ENCODE assay signal across 23 cellular contexts in the genomic region with DNA sequence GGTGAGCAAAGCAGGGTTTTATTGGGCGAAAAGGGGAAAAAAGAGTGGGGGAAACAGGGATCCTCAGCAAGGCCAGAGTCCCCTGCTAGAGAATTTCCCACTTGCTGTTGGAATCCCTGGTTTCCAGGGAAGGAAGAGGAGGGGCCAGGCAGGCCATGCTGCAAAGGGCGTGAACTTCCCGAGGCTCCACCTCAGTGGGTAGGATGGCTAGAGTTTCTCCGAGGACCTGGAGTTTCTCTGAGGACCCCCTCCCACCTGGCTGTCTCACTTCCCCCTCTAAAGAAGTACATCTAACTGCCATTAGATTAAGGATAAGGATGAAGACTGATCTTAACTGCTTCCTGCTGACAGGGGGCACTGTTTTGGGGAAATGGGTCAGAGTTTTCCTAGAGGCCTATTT.
DNase-seq lines count a peak whose midpoint lies in the region; TF ChIP-seq lines count a peak whose summit lies in the region.
"Had no signal": no experiment of that assay in that cellular context is flagged by ENCODE, and none has a peak within 500 bp of the region (broad histone marks: within the 10 kb centered on the region; RNA-seq: fewer than 3 reads in every experiment).

No MANE protein-coding gene starts in this region.

- no peak overlapping the region for H3K23ac ChIP-seq in H9 (ENCODE audit: insufficient read length, low read depth, low read length)

- H3K27me3 ChIP-seq in H9 (ENCODE audit: insufficient read depth, low read length) (no peaks in the 10 kb centered on the region), endodermal cell (ENCODE audit: control insufficient read depth, insufficient read depth, low read length, poor library complexity, severe bottlenecking) (no peaks in the 10 kb centered on the region), neural progenitor cell (no peaks in the 10 kb centered on the region)
- H3K27me3 ChIP-seq: BE2C; BLaER1 treated with 17β-estradiol and CSF1 and Interleukin-3, amounts not matched to agents 10 nM and 100 nM had no signal

- no peaks in the 10 kb centered on the region for H3K79me1 ChIP-seq in H9 (ENCODE audit: insufficient read depth, low read depth, low read length, poor library complexity, severe bottlenecking)

- no peak overlapping the region for H3T11ph ChIP-seq in H9 (ENCODE audit: low read length)

- H4K91ac ChIP-seq in H9 (ENCODE audit: insufficient read length, low read depth, low read length) = no peak overlapping the region

- H2BK15ac ChIP-seq in H9 (ENCODE audit: low read depth, low read length) = no peak overlapping the region

- H3K9me3 ChIP-seq in H9 (ENCODE audit: control insufficient read depth, low read depth, low read length) = no peaks in the 10 kb centered on the region
- peaks cover 33% of the 10 kb centered on the region for H3K9me3 ChIP-seq in endodermal cell (ENCODE audit: control insufficient read depth, low read length)
- H3K9me3 ChIP-seq in neural progenitor cell (ENCODE audit: low read depth) = no peaks in the 10 kb centered on the region
- H3K9me3 ChIP-seq: A549, BE2C, HAP-1 had no signal

- H4K20me1 ChIP-seq in H9 (ENCODE audit: control insufficient read depth, insufficient read depth, insufficient read length) = no peaks in the 10 kb centered on the region
- no peaks in the 10 kb centered on the region for H4K20me1 ChIP-seq in neural progenitor cell (ENCODE audit: low read depth)
- H4K20me1 ChIP-seq: BLaER1 treated with 17β-estradiol and CSF1 and Interleukin-3, amounts not matched to agents 10 nM and 100 nM had no signal

- peak; percentile 42; the same call in 2 of the 3 replicates for TF ChIP-seq CTCF in H9 (conservative IDR thresholded peaks at IDR 0.05)
- TF ChIP-seq CTCF in endodermal cell (conservative IDR thresholded peaks at IDR 0.05) = peak; percentile 33
- peak; percentile 17 for TF ChIP-seq CTCF in neural progenitor cell (IDR thresholded peaks at IDR 0.05)

- peaks cover 12 to 25% (median 22%) of the 10 kb centered on the region in 3 experiments for H3K36me3 Mint-ChIP-seq in H9 (ENCODE audit: insufficient read depth in 1 of 3, low read depth in 3 of 3)
- H3K36me3 Mint-ChIP-seq in endodermal cell (ENCODE audit: low read depth) = no peaks in the 10 kb centered on the region
- H3K36me3 Mint-ChIP-seq in neural progenitor cell = peaks cover 2% of the 10 kb centered on the region
- H3K36me3 Mint-ChIP-seq: CD8-positive, alpha-beta memory T cell had no signal

- no peaks in the 10 kb centered on the region for H3K23me2 ChIP-seq in H9 (ENCODE audit: insufficient read length, low read depth, low read length, poor library complexity, severe bottlenecking)

- H4K8ac ChIP-seq in H9 (replicated peaks; ENCODE audit: insufficient read length, low read depth, low read length) = no peak overlapping the region

- H3K27me3 Mint-ChIP-seq in H9 (ENCODE audit: low read depth) (no peaks in the 10 kb centered on the region), endodermal cell (ENCODE audit: insufficient read depth) (no peaks in the 10 kb centered on the region), neural progenitor cell (ENCODE audit: insufficient read depth, low read depth) (no peaks in the 10 kb centered on the region)

- no peak overlapping the region for H4K5ac ChIP-seq in H9 (ENCODE audit: insufficient read length, low read depth, low read length)

- H3K4me1 ChIP-seq in H9 (ENCODE audit: insufficient read depth, low read length) (no peaks in the 10 kb centered on the region), endodermal cell (ENCODE audit: control insufficient read depth, insufficient read depth, low read length) (no peaks in the 10 kb centered on the region), neural progenitor cell (no peaks in the 10 kb centered on the region)
- H3K4me1 ChIP-seq: A549, BE2C had no signal

- no peak overlapping the region for H3K27ac Mint-ChIP-seq in H9
- H3K27ac Mint-ChIP-seq in endodermal cell = no peak overlapping the region
- H3K27ac Mint-ChIP-seq in neural progenitor cell = no peak overlapping the region
- H3K27ac Mint-ChIP-seq: CD14-positive monocyte; CD4-positive, alpha-beta T cell; CD8-positive, alpha-beta memory T cell; HFFc6 had no signal

- WGBS in H9 (ENCODE audit: extremely low coverage, insufficient read length, low lambda C conversion rate) = no CpG with 5 or more reads among the region's 4 CpGs
- WGBS in endodermal cell (ENCODE audit: insufficient coverage in 1 of 2, insufficient read length in 1 of 2), 2 experiments = 86% methylated on average over 4 of the region's 4 CpGs; no CpG with 5 or more reads in 1 of the 2 experiments

- no peak overlapping the region for H3K18ac ChIP-seq in H9 (ENCODE audit: insufficient read length, low read depth, low read length)

- no peak overlapping the region for H3K4me3 ChIP-seq in endodermal cell (ENCODE audit: low read length)
- H3K4me3 ChIP-seq in neural progenitor cell = no peak overlapping the region
- H3K4me3 ChIP-seq: A549; BLaER1 treated with 17β-estradiol and CSF1 and Interleukin-3, amounts not matched to agents 10 nM and 100 nM; HAP-1 had no signal

- H3K9me3 Mint-ChIP-seq in H9 (peaks cover 21 to 28% of the 10 kb centered on the region in 2 experiments), endodermal cell (peaks cover 38% of the 10 kb centered on the region), neural progenitor cell (peaks cover 13% of the 10 kb centered on the region)

- H3K9ac ChIP-seq in H9 (ENCODE audit: extremely low read depth, insufficient read length, low read length) (no peak overlapping the region), endodermal cell (ENCODE audit: extremely low read depth, low read length, poor library complexity, severe bottlenecking) (no peak overlapping the region), neural progenitor cell (no peak overlapping the region)
- H3K9ac ChIP-seq: BLaER1 treated with 17β-estradiol and CSF1 and Interleukin-3, amounts not matched to agents 10 nM and 100 nM had no signal

- H3K4me3 Mint-ChIP-seq in H9 = no peak overlapping the region
- H3K4me3 Mint-ChIP-seq in endodermal cell = no peak overlapping the region
- H3K4me3 Mint-ChIP-seq in neural progenitor cell = no peak overlapping the region
- H3K4me3 Mint-ChIP-seq: CD14-positive monocyte; CD4-positive, alpha-beta T cell; CD8-positive, alpha-beta memory T cell; HFFc6 had no signal

- DNase-seq in ELF-1 (ENCODE audit: low read depth, low spot score) (peak; percentile 31), H9 (peak; percentile 34), endodermal cell (peak; percentile 51), neural progenitor cell (ENCODE audit: low spot score) (no peak), amygdala (lab: John Stamatoyannopoulos, UW) (no peak)
- DNase-seq in activated CD8-positive, alpha-beta memory T cell treated with anti-CD3 and anti-CD28 coated beads, Interleukin-2, amount 50 U/mL, for 4 hours = no peak
- no peak for DNase-seq in activated naive CD4-positive, alpha-beta T cell treated with anti-CD3 and anti-CD28 coated beads, Interleukin-2, amount 50 U/mL, for 16 hours
- no peak for DNase-seq in stimulated activated CD4-positive, alpha-beta T cell treated with anti-CD3 and anti-CD28 coated beads, Interleukin-4, amount 100 ng/mL, for 1 hour
- DNase-seq: 8988T; ACHN; AML-193; BE2C; Calu3; CD4-positive, alpha-beta T cell; CD8-positive, alpha-beta memory T cell; COR-L47; DMS53; DMS79 treated with DMSO at 0.1 percent for 48 hours; HFFc6 had no signal

- peaks cover 2 to 7% of the 10 kb centered on the region in 2 experiments for H3K4me1 Mint-ChIP-seq in H9
- H3K4me1 Mint-ChIP-seq in endodermal cell = no peaks in the 10 kb centered on the region
- H3K4me1 Mint-ChIP-seq in neural progenitor cell = peaks cover 3% of the 10 kb centered on the region
- H3K4me1 Mint-ChIP-seq: CD8-positive, alpha-beta memory T cell had no signal

- no peak overlapping the region for H3K27ac ChIP-seq in H9 (ENCODE audit: insufficient read length, low read depth, low read length)
- no peak overlapping the region for H3K27ac ChIP-seq in endodermal cell (ENCODE audit: low read depth, low read length)
- H3K27ac ChIP-seq in neural progenitor cell = no peak overlapping the region
- H3K27ac ChIP-seq: A549; BLaER1 treated with 17β-estradiol and CSF1 and Interleukin-3, amounts not matched to agents 10 nM and 100 nM had no signal

- H3K79me2 ChIP-seq in H9 (ENCODE audit: insufficient read depth, low read length) (no peaks in the 10 kb centered on the region), neural progenitor cell (ENCODE audit: low read depth) (no peaks in the 10 kb centered on the region)

- H3F3A ChIP-seq in neural progenitor cell (ENCODE audit: low read depth) = no peaks in the 10 kb centered on the region

- no peak overlapping the region for H2AK5ac ChIP-seq in H9 (ENCODE audit: insufficient read length, low read length)

- no peak overlapping the region for H3K56ac ChIP-seq in H9 (ENCODE audit: insufficient read length, low read depth, low read length)

- no peak overlapping the region for H2BK20ac ChIP-seq in H9 (ENCODE audit: low read depth, low read length, poor library complexity, severe bottlenecking)

- no peak overlapping the region for H3K14ac ChIP-seq in H9 (ENCODE audit: insufficient read depth, low read length)

- H3K4ac ChIP-seq in H9 (ENCODE audit: low read depth, low read length) = no peak overlapping the region

- H3K36me3 ChIP-seq in endodermal cell (ENCODE audit: control insufficient read depth, insufficient read depth, low read length) = no peaks in the 10 kb centered on the region
- H3K36me3 ChIP-seq in neural progenitor cell = no peaks in the 10 kb centered on the region
- H3K36me3 ChIP-seq: BE2C; BLaER1 treated with 17β-estradiol and CSF1 and Interleukin-3, amounts not matched to agents 10 nM and 100 nM had no signal

- H2AFZ ChIP-seq in H9 (ENCODE audit: low read length) (no peak overlapping the region), neural progenitor cell (replicated peaks) (no peak overlapping the region)

- no peak overlapping the region for H2BK120ac ChIP-seq in H9 (ENCODE audit: low read depth, low read length, poor library complexity, severe bottlenecking)

- H2BK5ac ChIP-seq in H9 (ENCODE audit: insufficient read length, low read length) = no peak overlapping the region

- H2BK12ac ChIP-seq in H9 (ENCODE audit: insufficient read length, low read depth, low read length) = no peak overlapping the region

- no peak overlapping the region for H3K4me2 ChIP-seq in H9 (ENCODE audit: insufficient read depth, insufficient read length, low read length)
- no peak overlapping the region for H3K4me2 ChIP-seq in neural progenitor cell
- H3K4me2 ChIP-seq: A549; BLaER1 treated with 17β-estradiol and CSF1 and Interleukin-3, amounts not matched to agents 10 nM and 100 nM had no signal

Comparison
In these comparisons a context has a peak if more than half of its experiments do, and no peak if none do; other contexts are left out.
1. DNase-seq: peak in ELF-1 (single experiment), H9 (single experiment) and endodermal cell (single experiment); none in neural progenitor cell (single experiment), activated CD8-positive, alpha-beta memory T cell treated with anti-CD3 and anti-CD28 coated beads, Interleukin-2, amount 50 U/mL, for 4 hours (single experiment), activated naive CD4-positive, alpha-beta T cell treated with anti-CD3 and anti-CD28 coated beads, Interleukin-2, amount 50 U/mL, for 16 hours (single experiment), stimulated activated CD4-positive, alpha-beta T cell treated with anti-CD3 and anti-CD28 coated beads, Interleukin-4, amount 100 ng/mL, for 1 hour (single experiment) and amygdala (0 of 56).
2. Peak in every context shown above with its lines, with median percentiles within 50 percentile points of each other: CTCF ChIP-seq.